Comparison of ENCODE assay signal across 31 cellular contexts in the genomic region with DNA sequence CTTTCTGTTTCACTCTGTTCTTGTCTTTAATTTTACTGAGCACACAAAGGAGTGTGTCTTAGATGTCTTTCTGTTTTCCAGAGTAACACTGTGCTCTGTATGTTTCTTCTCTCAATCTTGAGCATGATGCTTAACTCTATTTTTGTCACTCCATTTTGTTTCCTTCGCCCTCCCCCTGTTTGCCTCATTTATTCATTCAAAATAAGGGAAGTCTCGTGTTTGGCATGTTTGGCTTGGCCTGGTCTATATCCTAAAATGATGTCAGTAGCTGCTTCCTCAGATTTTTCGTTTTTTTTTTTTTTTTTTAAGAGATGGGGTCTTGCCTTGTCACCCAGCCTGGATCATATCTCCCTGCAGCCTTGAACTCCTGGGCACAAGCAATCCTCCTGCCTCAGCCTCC.
"Had no signal": no experiment of that assay in that cellular context is flagged by ENCODE, and none has a peak within 500 bp of the region (broad histone marks: within the 10 kb centered on the region; RNA-seq: fewer than 3 reads in every experiment).

No MANE protein-coding gene starts in this region.

- DNase-seq: activated B cell treated with CpG ODN at 0.5 μM for 24 hours; activated CD4-positive, alpha-beta T cell treated with anti-CD3 and anti-CD28 coated beads for 48 hours; activated CD4-positive, alpha-beta T cell treated with anti-CD3 and anti-CD28 coated beads, Interleukin-2, amount 50 U/mL, for 1 hour; activated CD4-positive, alpha-beta T cell treated with anti-CD3 and anti-CD28 coated beads, Interleukin-2, amount 50 U/mL, for 48 hours; activated CD8-positive, alpha-beta T cell treated with anti-CD3 and anti-CD28 coated beads for 36 hours; activated effector memory CD4-positive, alpha-beta T cell treated with Interleukin-2 at 50 U/mL for 16 hours; activated gamma-delta T cell treated with Interleukin-2 at 50 U/mL for 16 hours; activated naive CD4-positive, alpha-beta T cell treated with Interleukin-2 at 50 U/mL for 16 hours; activated naive CD8-positive, alpha-beta T cell treated with anti-CD3 and anti-CD28 coated beads for 36 hours; activated naive CD8-positive, alpha-beta T cell treated with anti-CD3 and anti-CD28 coated beads, Interleukin-2, amount 50 U/mL, for 24 hours; activated T-cell treated with anti-CD3 and anti-CD28 coated beads, Interleukin-2, amount 50 U/mL, for 4 hours; amygdala; aorta; body of pancreas; central memory CD4-positive, alpha-beta T cell; cerebellar nuclear complex; colonic mucosa; dorsolateral prefrontal cortex; effector memory CD4-positive, alpha-beta T cell; endodermal cell; erythroblast; foreskin keratinocyte; gastrocnemius medialis; T-helper 1 cell; T-helper 17 cell; T1000; WERI-Rb-1 had no signal

- H3K4me3 ChIP-seq: adrenal gland, body of pancreas, colonic mucosa, dorsolateral prefrontal cortex, esophagus muscularis mucosa, gastrocnemius medialis had no signal

- H3K27ac ChIP-seq: adrenal gland, body of pancreas, colonic mucosa, dorsolateral prefrontal cortex, esophagus muscularis mucosa, foreskin keratinocyte, gastrocnemius medialis, WERI-Rb-1 had no signal

- H3K36me3 ChIP-seq: adrenal gland, colonic mucosa, esophagus muscularis mucosa, gastrocnemius medialis, WERI-Rb-1 had no signal

- H3K9me3 ChIP-seq: body of pancreas, colonic mucosa, gastrocnemius medialis had no signal

- ATAC-seq: activated CD4-positive, CD25-positive, alpha-beta regulatory T cell treated with anti-CD3 and anti-CD28 coated beads, Interleukin-2, amount 50 U/mL, for 24 hours; activated CD8-positive, alpha-beta T cell treated with anti-CD3 and anti-CD28 coated beads for 36 hours; activated naive CD8-positive, alpha-beta T cell treated with anti-CD3 and anti-CD28 coated beads, Interleukin-2, amount 50 U/mL, for 24 hours; activated T-cell treated with anti-CD3 and anti-CD28 coated beads, Interleukin-2, amount 50 U/mL, for 4 hours; activated T-helper 17 cell treated with anti-CD3 and anti-CD28 coated beads, Interleukin-2, amount 50 U/mL, for 72 hours; body of pancreas; foreskin keratinocyte; gastrocnemius medialis; T-helper 17 cell had no signal

- H3K4me1 ChIP-seq: colonic mucosa, esophagus muscularis mucosa, foreskin keratinocyte had no signal

- H3K27me3 ChIP-seq: adrenal gland, body of pancreas, colonic mucosa, dorsolateral prefrontal cortex, esophagus muscularis mucosa, foreskin keratinocyte, gastrocnemius medialis had no signal
